Comparison of ENCODE assay signal across 24 cellular contexts in genomic region chr6:24821860-24822444, GRCh38. TPM values are rescaled to one million over a fixed set of nuclear protein-coding genes. Genes with fewer than 3 reads are reported as not detected.
DNase-seq lines count a peak whose midpoint lies in the region; ATAC-seq and TF ChIP-seq lines count a peak whose summit lies in the region.
"Had no signal": no experiment of that assay in that cellular context is flagged by ENCODE, and none has a peak within 500 bp of the region (broad histone marks: within the 10 kb centered on the region; RNA-seq: fewer than 3 reads in every experiment).

No MANE protein-coding gene starts in this region.

- no peak overlapping the region for H3K56ac ChIP-seq in H9 (ENCODE audit: insufficient read length, low read depth, low read length)

- H3K79me2 ChIP-seq in H9 (ENCODE audit: insufficient read depth, low read length): no peaks in the 10 kb centered on the region

- H2BK5ac ChIP-seq in H9 (ENCODE audit: insufficient read length, low read length): no peak overlapping the region

- H3K4me3 Mint-ChIP-seq in activated CD4-positive, alpha-beta T cell treated with anti-CD3 and anti-CD28 coated beads, Interleukin-2, amount 10 ng/mL, durations not matched to agents 24 days and 14 days: no peak overlapping the region
- no peak overlapping the region for H3K4me3 Mint-ChIP-seq in H9
- no peak overlapping the region for H3K4me3 Mint-ChIP-seq in activated naive CD8-positive, alpha-beta T cell
- H3K4me3 Mint-ChIP-seq in natural killer cell: no peak overlapping the region

- no peaks in the 10 kb centered on the region for H3K27me3 ChIP-seq in H9 (ENCODE audit: insufficient read depth, low read length)
- H3K27me3 ChIP-seq: BLaER1 treated with 17β-estradiol and CSF1 and Interleukin-3, amounts not matched to agents 10 nM and 100 nM; upper lobe of right lung had no signal

- H3K9ac ChIP-seq in H9 (ENCODE audit: extremely low read depth, insufficient read length, low read length): no peak overlapping the region
- H3K9ac ChIP-seq: BLaER1 treated with 17β-estradiol and CSF1 and Interleukin-3, amounts not matched to agents 10 nM and 100 nM had no signal

- no peak overlapping the region for H4K8ac ChIP-seq in H9 (replicated peaks; ENCODE audit: insufficient read length, low read depth, low read length)

- no peak overlapping the region for H3K18ac ChIP-seq in H9 (ENCODE audit: insufficient read length, low read depth, low read length)

- H2BK15ac ChIP-seq in H9 (ENCODE audit: low read depth, low read length): no peak overlapping the region

- no peak overlapping the region for H3K4me2 ChIP-seq in H9 (ENCODE audit: insufficient read depth, insufficient read length, low read length)
- H3K4me2 ChIP-seq: BLaER1 treated with 17β-estradiol and CSF1 and Interleukin-3, amounts not matched to agents 10 nM and 100 nM had no signal

- no peaks in the 10 kb centered on the region for H3K79me1 ChIP-seq in H9 (ENCODE audit: insufficient read depth, low read depth, low read length, poor library complexity, severe bottlenecking)

- no CpG with 5 or more reads among the region's 3 CpGs for WGBS in H9 (ENCODE audit: extremely low coverage, insufficient read length, low lambda C conversion rate)

- H3K4me1 Mint-ChIP-seq in activated CD4-positive, alpha-beta T cell treated with anti-CD3 and anti-CD28 coated beads, Interleukin-2, amount 10 ng/mL, durations not matched to agents 24 days and 14 days: peaks cover 1% of the 10 kb centered on the region
- peaks cover 7 to 9% of the 10 kb centered on the region in 2 experiments; a peak in 2 of 4 replicates for H3K4me1 Mint-ChIP-seq in H9
- peaks cover 20% of the 10 kb centered on the region for H3K4me1 Mint-ChIP-seq in activated naive CD8-positive, alpha-beta T cell (ENCODE audit: low read depth)
- H3K4me1 Mint-ChIP-seq in natural killer cell: peaks cover 21 to 26% of the 10 kb centered on the region in 2 donors

- H3K23me2 ChIP-seq in H9 (ENCODE audit: insufficient read length, low read depth, low read length, poor library complexity, severe bottlenecking): no peaks in the 10 kb centered on the region

- H3K23ac ChIP-seq in H9 (ENCODE audit: insufficient read length, low read depth, low read length): no peak overlapping the region

- H4K20me1 ChIP-seq in H9 (ENCODE audit: control insufficient read depth, insufficient read depth, insufficient read length): no peaks in the 10 kb centered on the region

- ATAC-seq in natural killer cell (no peak), Right ventricle myocardium inferior (no peak)
- ATAC-seq: upper lobe of right lung had no signal

- no peaks in the 10 kb centered on the region for H3K9me3 ChIP-seq in H9 (ENCODE audit: control insufficient read depth, low read depth, low read length)
- H3K9me3 ChIP-seq: BLaER1 treated with 17β-estradiol and CSF1 and Interleukin-3, amounts not matched to agents 10 nM and 100 nM; upper lobe of right lung had no signal

- H3K14ac ChIP-seq in H9 (ENCODE audit: insufficient read depth, low read length): no peak overlapping the region

- no peak for DNase-seq in activated CD4-positive, alpha-beta T cell treated with anti-CD3 and anti-CD28 coated beads, Interleukin-2, amount 10 ng/mL, durations not matched to agents 24 days and 14 days
- no peak for DNase-seq in activated CD4-positive, alpha-beta T cell treated with anti-CD3 and anti-CD28 coated beads, Interleukin-2, amount 50 U/mL, for 48 hours
- DNase-seq in H9 (no peak), natural killer cell (no peak), kidney glomerular epithelial cell (lab: John Stamatoyannopoulos, UW) (no peak), putamen (ENCODE audit: low spot score) (no peak), Right ventricle myocardium inferior (ENCODE audit: missing footprints) (no peak)
- DNase-seq: activated gamma-delta T cell treated with Interleukin-2 at 50 U/mL for 16 hours; GF-D8; islet precursor cell; NCI-H146; NCI-H748 treated with DMSO at 0.1 percent for 48 hours; posterior cingulate gyrus; SHP77 treated with DMSO at 0.1 percent for 48 hours; stimulated activated CD4-positive, alpha-beta T cell treated with anti-CD3 and anti-CD28 coated beads, Interleukin-2, amount 100 ng/mL, for 24 hours; upper lobe of right lung had no signal

- H2AK5ac ChIP-seq in H9 (ENCODE audit: insufficient read length, low read length): no peak overlapping the region

- H3K27ac ChIP-seq in H9 (ENCODE audit: insufficient read length, low read depth, low read length): no peak overlapping the region
- H3K27ac ChIP-seq: BLaER1 treated with 17β-estradiol and CSF1 and Interleukin-3, amounts not matched to agents 10 nM and 100 nM; coronary artery; upper lobe of right lung had no signal

- H2BK20ac ChIP-seq in H9 (ENCODE audit: low read depth, low read length, poor library complexity, severe bottlenecking): no peak overlapping the region

- no peak overlapping the region for H3T11ph ChIP-seq in H9 (ENCODE audit: low read length)

- H4K5ac ChIP-seq in H9 (ENCODE audit: insufficient read length, low read depth, low read length): no peak overlapping the region

- no peaks in the 10 kb centered on the region for H3K4me1 ChIP-seq in H9 (ENCODE audit: insufficient read depth, low read length)
- H3K4me1 ChIP-seq: BLaER1 treated with 17β-estradiol and CSF1 and Interleukin-3, amounts not matched to agents 10 nM and 100 nM; upper lobe of right lung had no signal

- intact Hi-C loops in activated CD4-positive, alpha-beta T cell treated with anti-CD3 and anti-CD28 coated beads, Interleukin-2, amount 10 ng/mL, durations not matched to agents 24 days and 14 days (cut with micrococcal nuclease): no loop called here
- intact Hi-C loops in natural killer cell (cut with micrococcal nuclease) (no loop called here), Right ventricle myocardium inferior (cut with DNase I) (no loop called here)

- no peak overlapping the region for H2AFZ ChIP-seq in H9 (ENCODE audit: low read length)

- H3K27me3 Mint-ChIP-seq in activated CD4-positive, alpha-beta T cell treated with anti-CD3 and anti-CD28 coated beads, Interleukin-2, amount 10 ng/mL, durations not matched to agents 24 days and 14 days: no peaks in the 10 kb centered on the region
- H3K27me3 Mint-ChIP-seq in H9 (ENCODE audit: low read depth) (no peaks in the 10 kb centered on the region), natural killer cell (ENCODE audit: low read depth in 2 of 2) (no peaks in the 10 kb centered on the region)
- no peaks in the 10 kb centered on the region for H3K27me3 Mint-ChIP-seq in activated naive CD8-positive, alpha-beta T cell

- no peak overlapping the region for H4K91ac ChIP-seq in H9 (ENCODE audit: insufficient read length, low read depth, low read length)

- no peak overlapping the region for H2BK120ac ChIP-seq in H9 (ENCODE audit: low read depth, low read length, poor library complexity, severe bottlenecking)

- peak overlapping the region; percentile 9 for H3K27ac Mint-ChIP-seq in activated CD4-positive, alpha-beta T cell treated with anti-CD3 and anti-CD28 coated beads, Interleukin-2, amount 10 ng/mL, durations not matched to agents 24 days and 14 days
- H3K27ac Mint-ChIP-seq in H9 (peak overlapping the region; percentile 2 to 22 (median 8); a peak in 3 of 7 replicates), natural killer cell (peak overlapping the region; percentile 79 to 85)
- H3K27ac Mint-ChIP-seq in activated naive CD8-positive, alpha-beta T cell: peak overlapping the region; percentile 93

- H3K4ac ChIP-seq in H9 (ENCODE audit: low read depth, low read length): no peak overlapping the region

- no peak overlapping the region for H2BK12ac ChIP-seq in H9 (ENCODE audit: insufficient read length, low read depth, low read length)

- TF ChIP-seq CTCF in H9 (conservative IDR thresholded peaks at IDR 0.05): no peak
- TF ChIP-seq CTCF in natural killer cell (IDR thresholded peaks at IDR 0.05): no peak

- H3K9me3 Mint-ChIP-seq in activated CD4-positive, alpha-beta T cell treated with anti-CD3 and anti-CD28 coated beads, Interleukin-2, amount 10 ng/mL, durations not matched to agents 24 days and 14 days: no peaks in the 10 kb centered on the region
- H3K9me3 Mint-ChIP-seq in H9: no peaks in the 10 kb centered on the region
- H3K9me3 Mint-ChIP-seq in activated naive CD8-positive, alpha-beta T cell (ENCODE audit: low read depth): no peaks in the 10 kb centered on the region
- no peaks in the 10 kb centered on the region for H3K9me3 Mint-ChIP-seq in natural killer cell

- peaks cover 56% of the 10 kb centered on the region for H3K36me3 Mint-ChIP-seq in activated CD4-positive, alpha-beta T cell treated with anti-CD3 and anti-CD28 coated beads, Interleukin-2, amount 10 ng/mL, durations not matched to agents 24 days and 14 days (ENCODE audit: low read depth)
- H3K36me3 Mint-ChIP-seq in H9 (ENCODE audit: insufficient read depth in 1 of 3, low read depth in 3 of 3): peaks cover 0 to 7% (median 4%) of the 10 kb centered on the region in 3 experiments; a peak in 2 of 7 replicates
- H3K36me3 Mint-ChIP-seq in activated naive CD8-positive, alpha-beta T cell: peaks cover 5% of the 10 kb centered on the region
- peaks cover 7% of the 10 kb centered on the region for H3K36me3 Mint-ChIP-seq in natural killer cell

RNA-seq across cellular contexts. Expression of gene ARMH2, which starts 23.2 kb away (rescaled TPM):
- total RNA-seq in activated CD4-positive, alpha-beta T cell treated with anti-CD3 and anti-CD28 coated beads, Interleukin-2, amount 10 ng/mL, durations not matched to agents 24 days and 14 days: 0.30 and 0.31 TPM in 2 replicates
- total RNA-seq in H9 (2021) (not detected in 2 replicates), natural killer cell (1 to 10 TPM in 2 of 3 donors, under 1 TPM in 1; 0.68 to 3.0 (median 1.2) TPM), Right ventricle myocardium inferior (not detected)
- total RNA-seq: A172, lung microvascular endothelial cell, M059J, myocyte, OCI-LY7, upper lobe of right lung had no signal

RNA-seq across cellular contexts. Expression of gene GMNN, which starts 47.2 kb away (rescaled TPM):
- 71.0 and 76.8 TPM in 2 replicates for total RNA-seq in activated CD4-positive, alpha-beta T cell treated with anti-CD3 and anti-CD28 coated beads, Interleukin-2, amount 10 ng/mL, durations not matched to agents 24 days and 14 days
- 106 and 110 TPM in 2 replicates for total RNA-seq in H9 (2021)
- total RNA-seq in natural killer cell: 10 to 100 TPM; 11.0 to 23.7 (median 17.8) TPM
- total RNA-seq in Right ventricle myocardium inferior: 8.1 TPM

Comparison
In these comparisons a context has a peak if more than half of its experiments do, and no peak if none do; other contexts are left out.
1. H3K27ac Mint-ChIP-seq: peak in every context shown above with its lines; median percentile 93 in activated naive CD8-positive, alpha-beta T cell; 82 in natural killer cell; 9 in activated CD4-positive, alpha-beta T cell treated with anti-CD3 and anti-CD28 coated beads, Interleukin-2, amount 10 ng/mL, durations not matched to agents 24 days and 14 days; 8 in H9.